Comparison of ENCODE assay signal across 8 cellular contexts in the genomic region with DNA sequence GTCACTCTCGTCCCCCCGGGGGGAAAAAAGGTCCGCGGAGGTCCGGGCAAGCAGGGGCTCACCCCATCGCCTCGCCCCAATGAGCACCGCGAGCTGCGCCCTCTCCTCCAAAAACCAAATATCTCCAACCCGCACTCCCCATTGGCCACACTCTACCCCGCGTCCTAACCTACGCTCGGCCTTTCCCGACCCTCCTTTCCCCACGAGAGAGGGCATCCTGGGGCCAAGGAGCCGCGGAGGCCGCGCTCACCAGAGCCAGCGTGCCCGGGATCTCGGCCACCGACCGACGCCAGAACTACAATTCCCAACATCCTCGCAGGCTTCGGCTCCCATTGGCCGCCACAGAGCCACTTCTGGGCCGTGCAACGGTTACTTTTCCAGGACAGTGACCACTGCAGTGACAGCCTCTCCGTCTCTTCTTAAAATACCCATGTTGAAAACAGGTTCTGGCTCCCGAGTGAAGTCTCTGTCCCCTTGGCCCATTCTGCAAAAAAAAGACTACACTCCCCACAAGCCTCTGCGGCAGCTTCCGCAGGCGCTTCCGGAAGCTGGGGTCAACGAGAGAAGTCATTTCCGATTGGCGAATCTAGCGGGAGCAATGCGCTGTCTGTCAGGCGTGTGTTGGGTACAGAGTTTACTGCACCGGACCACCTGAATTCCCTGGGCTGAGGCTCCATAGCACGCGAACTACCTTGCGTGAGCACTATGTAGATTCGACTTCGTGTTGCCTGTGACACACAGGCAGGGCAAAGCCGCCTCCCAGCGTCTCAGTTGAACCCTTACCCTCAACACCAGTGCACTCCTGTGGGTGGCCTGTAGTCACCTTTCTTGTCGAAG. TPM values are rescaled to one million over a fixed set of nuclear protein-coding genes. Genes with fewer than 3 reads are reported as not detected.
A peak's percentile ranks its signal among the peaks of the same experiment; 100 is the strongest.
DNase-seq lines count a peak whose midpoint lies in the region; ATAC-seq and TF ChIP-seq lines count a peak whose summit lies in the region.

A gene (minus strand): TSS at position 285 of the 837 bp plus-strand sequence. CDS start 15,020 bp downstream, outside the sequence.

- H3K4me3 ChIP-seq in AG09309 (ENCODE audit: control insufficient read depth, low read depth, low read length) = peak within 1 kb of the TSS; percentile 91
- peak within 1 kb of the TSS; percentile 99 for H3K4me3 ChIP-seq in kidney epithelial cell (ENCODE audit: low read depth, low read length)

- H3K27me3 ChIP-seq in kidney epithelial cell (ENCODE audit: control insufficient read depth, insufficient read depth, low read length) = no peaks in the 10 kb centered on the region

- no peaks in the 10 kb centered on the region for H3K36me3 ChIP-seq in kidney epithelial cell (ENCODE audit: control insufficient read depth, insufficient read depth, low read length)

- ATAC-seq in GM18907 (IDR thresholded peaks at IDR 0.05; ENCODE audit: unreplicated experiment) = peak; percentile 94
- peak; percentile 92 for ATAC-seq in HG03139 (IDR thresholded peaks at IDR 0.05; ENCODE audit: unreplicated experiment)

- no peak for DNase-seq in AG09309 (ENCODE audit: low read depth)
- DNase-seq in NCI-H345 (lab: John Stamatoyannopoulos, UW) = peak; percentile 87
- DNase-seq in activated CD4-positive, CD25-positive, alpha-beta regulatory T cell treated with anti-CD3 and anti-CD28 coated beads, Interleukin-2, amount 50 U/mL, for 16 hours (ENCODE audit: low read depth, low spot score) = peak; percentile 63
- peak; percentile 92 for DNase-seq in cerebellar cortex (ENCODE audit: low spot score)
- peak; percentile 31 for DNase-seq in kidney epithelial cell (ENCODE audit: low read depth)
- peak; percentile 64 to 67 for DNase-seq in stimulated activated CD4-positive, alpha-beta T cell treated with anti-CD3 and anti-CD28 coated beads, Interleukin-15, amount 100 ng/mL, for 48 hours (ENCODE audit: low read depth in 2 of 2)

- no peak for TF ChIP-seq CTCF in AG09309 (IDR thresholded peaks at IDR 0.05; ENCODE audit: control insufficient read depth, insufficient read depth, low read depth, low read length, missing control alignments)
- no peak for TF ChIP-seq CTCF in kidney epithelial cell (IDR thresholded peaks at IDR 0.05; ENCODE audit: insufficient read depth, low read length, poor library complexity, severe bottlenecking)

RNA-seq across cellular contexts. Expression of the gene that starts here (rescaled TPM):
- 6.2 and 9.9 TPM in 2 replicates for total RNA-seq in kidney epithelial cell
